ENCODE assay signal across 1 cellular context in genomic region chr2:227703280-227703732, GRCh38.
TF ChIP-seq lines count a peak whose summit lies in the region.

No MANE protein-coding gene starts in this region.

TF ChIP-seq in WTC11, 78 proteins besides CTCF, POLR2A, EP300 and RAD21 (continued from another document):
- TF ChIP-seq E2F5 (CRISPR knock-in tag; IDR thresholded peaks at IDR 0.05) (no peak), ATF3 (CRISPR knock-in tag; conservative IDR thresholded peaks at IDR 0.05) (no peak), KAT7 (CRISPR knock-in tag; IDR thresholded peaks at IDR 0.05; ENCODE audit: borderline replicate concordance) (no peak)
